In the genomic region with DNA sequence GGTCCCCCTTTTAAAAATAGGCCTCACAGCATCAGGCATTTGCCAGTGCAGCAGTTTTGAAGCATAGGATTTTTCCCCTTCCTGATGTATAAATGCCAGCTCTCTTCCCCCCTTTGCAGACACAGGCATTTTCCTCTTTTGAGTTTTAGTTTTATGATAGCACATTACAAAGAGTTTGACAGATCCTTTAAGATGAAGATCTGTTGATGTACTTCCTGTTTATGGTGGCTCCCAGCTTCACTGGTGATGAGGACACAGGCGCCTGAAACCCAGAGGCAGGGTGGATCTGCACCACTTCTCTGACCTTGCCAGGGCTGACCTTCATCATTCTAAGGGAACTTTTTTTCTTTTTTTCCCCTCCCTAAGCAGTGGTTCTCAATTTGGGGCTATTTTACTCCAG, we compare ENCODE assay signal across 1 cellular context.
TF ChIP-seq lines count a peak whose summit lies in the region.

No MANE protein-coding gene starts in this region.

TF ChIP-seq in GM12878, 131 proteins besides CTCF, POLR2A, EP300 and RAD21 (continued from another document):
- TF ChIP-seq, protein P1, sequence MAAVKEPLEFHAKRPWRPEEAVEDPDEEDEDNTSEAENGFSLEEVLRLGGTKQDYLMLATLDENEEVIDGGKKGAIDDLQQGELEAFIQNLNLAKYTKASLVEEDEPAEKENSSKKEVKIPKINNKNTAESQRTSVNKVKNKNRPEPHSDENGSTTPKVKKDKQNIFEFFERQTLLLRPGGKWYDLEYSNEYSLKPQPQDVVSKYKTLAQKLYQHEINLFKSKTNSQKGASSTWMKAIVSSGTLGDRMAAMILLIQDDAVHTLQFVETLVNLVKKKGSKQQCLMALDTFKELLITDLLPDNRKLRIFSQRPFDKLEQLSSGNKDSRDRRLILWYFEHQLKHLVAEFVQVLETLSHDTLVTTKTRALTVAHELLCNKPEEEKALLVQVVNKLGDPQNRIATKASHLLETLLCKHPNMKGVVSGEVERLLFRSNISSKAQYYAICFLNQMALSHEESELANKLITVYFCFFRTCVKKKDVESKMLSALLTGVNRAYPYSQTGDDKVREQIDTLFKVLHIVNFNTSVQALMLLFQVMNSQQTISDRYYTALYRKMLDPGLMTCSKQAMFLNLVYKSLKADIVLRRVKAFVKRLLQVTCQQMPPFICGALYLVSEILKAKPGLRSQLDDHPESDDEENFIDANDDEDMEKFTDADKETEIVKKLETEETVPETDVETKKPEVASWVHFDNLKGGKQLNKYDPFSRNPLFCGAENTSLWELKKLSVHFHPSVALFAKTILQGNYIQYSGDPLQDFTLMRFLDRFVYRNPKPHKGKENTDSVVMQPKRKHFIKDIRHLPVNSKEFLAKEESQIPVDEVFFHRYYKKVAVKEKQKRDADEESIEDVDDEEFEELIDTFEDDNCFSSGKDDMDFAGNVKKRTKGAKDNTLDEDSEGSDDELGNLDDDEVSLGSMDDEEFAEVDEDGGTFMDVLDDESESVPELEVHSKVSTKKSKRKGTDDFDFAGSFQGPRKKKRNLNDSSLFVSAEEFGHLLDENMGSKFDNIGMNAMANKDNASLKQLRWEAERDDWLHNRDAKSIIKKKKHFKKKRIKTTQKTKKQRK (IDR thresholded peaks at IDR 0.05; ENCODE audit: low read depth, low read length) = no peak
- TF ChIP-seq, protein P2, sequence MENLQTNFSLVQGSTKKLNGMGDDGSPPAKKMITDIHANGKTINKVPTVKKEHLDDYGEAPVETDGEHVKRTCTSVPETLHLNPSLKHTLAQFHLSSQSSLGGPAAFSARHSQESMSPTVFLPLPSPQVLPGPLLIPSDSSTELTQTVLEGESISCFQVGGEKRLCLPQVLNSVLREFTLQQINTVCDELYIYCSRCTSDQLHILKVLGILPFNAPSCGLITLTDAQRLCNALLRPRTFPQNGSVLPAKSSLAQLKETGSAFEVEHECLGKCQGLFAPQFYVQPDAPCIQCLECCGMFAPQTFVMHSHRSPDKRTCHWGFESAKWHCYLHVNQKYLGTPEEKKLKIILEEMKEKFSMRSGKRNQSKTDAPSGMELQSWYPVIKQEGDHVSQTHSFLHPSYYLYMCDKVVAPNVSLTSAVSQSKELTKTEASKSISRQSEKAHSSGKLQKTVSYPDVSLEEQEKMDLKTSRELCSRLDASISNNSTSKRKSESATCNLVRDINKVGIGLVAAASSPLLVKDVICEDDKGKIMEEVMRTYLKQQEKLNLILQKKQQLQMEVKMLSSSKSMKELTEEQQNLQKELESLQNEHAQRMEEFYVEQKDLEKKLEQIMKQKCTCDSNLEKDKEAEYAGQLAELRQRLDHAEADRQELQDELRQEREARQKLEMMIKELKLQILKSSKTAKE (IDR thresholded peaks at IDR 0.05; ENCODE audit: low read depth, poor library complexity, severe bottlenecking) = no peak
- TF ChIP-seq, protein P3, sequence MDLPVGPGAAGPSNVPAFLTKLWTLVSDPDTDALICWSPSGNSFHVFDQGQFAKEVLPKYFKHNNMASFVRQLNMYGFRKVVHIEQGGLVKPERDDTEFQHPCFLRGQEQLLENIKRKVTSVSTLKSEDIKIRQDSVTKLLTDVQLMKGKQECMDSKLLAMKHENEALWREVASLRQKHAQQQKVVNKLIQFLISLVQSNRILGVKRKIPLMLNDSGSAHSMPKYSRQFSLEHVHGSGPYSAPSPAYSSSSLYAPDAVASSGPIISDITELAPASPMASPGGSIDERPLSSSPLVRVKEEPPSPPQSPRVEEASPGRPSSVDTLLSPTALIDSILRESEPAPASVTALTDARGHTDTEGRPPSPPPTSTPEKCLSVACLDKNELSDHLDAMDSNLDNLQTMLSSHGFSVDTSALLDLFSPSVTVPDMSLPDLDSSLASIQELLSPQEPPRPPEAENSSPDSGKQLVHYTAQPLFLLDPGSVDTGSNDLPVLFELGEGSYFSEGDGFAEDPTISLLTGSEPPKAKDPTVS (IDR thresholded peaks at IDR 0.05; ENCODE audit: low read depth, low read length) = no peak
- no peak for TF ChIP-seq EZH2 (IDR thresholded peaks at IDR 0.05; ENCODE audit: borderline replicate concordance, control insufficient read depth, low read depth, low read length)
- TF ChIP-seq PAX8 (IDR thresholded peaks at IDR 0.05) = no peak
- TF ChIP-seq, protein P4, sequence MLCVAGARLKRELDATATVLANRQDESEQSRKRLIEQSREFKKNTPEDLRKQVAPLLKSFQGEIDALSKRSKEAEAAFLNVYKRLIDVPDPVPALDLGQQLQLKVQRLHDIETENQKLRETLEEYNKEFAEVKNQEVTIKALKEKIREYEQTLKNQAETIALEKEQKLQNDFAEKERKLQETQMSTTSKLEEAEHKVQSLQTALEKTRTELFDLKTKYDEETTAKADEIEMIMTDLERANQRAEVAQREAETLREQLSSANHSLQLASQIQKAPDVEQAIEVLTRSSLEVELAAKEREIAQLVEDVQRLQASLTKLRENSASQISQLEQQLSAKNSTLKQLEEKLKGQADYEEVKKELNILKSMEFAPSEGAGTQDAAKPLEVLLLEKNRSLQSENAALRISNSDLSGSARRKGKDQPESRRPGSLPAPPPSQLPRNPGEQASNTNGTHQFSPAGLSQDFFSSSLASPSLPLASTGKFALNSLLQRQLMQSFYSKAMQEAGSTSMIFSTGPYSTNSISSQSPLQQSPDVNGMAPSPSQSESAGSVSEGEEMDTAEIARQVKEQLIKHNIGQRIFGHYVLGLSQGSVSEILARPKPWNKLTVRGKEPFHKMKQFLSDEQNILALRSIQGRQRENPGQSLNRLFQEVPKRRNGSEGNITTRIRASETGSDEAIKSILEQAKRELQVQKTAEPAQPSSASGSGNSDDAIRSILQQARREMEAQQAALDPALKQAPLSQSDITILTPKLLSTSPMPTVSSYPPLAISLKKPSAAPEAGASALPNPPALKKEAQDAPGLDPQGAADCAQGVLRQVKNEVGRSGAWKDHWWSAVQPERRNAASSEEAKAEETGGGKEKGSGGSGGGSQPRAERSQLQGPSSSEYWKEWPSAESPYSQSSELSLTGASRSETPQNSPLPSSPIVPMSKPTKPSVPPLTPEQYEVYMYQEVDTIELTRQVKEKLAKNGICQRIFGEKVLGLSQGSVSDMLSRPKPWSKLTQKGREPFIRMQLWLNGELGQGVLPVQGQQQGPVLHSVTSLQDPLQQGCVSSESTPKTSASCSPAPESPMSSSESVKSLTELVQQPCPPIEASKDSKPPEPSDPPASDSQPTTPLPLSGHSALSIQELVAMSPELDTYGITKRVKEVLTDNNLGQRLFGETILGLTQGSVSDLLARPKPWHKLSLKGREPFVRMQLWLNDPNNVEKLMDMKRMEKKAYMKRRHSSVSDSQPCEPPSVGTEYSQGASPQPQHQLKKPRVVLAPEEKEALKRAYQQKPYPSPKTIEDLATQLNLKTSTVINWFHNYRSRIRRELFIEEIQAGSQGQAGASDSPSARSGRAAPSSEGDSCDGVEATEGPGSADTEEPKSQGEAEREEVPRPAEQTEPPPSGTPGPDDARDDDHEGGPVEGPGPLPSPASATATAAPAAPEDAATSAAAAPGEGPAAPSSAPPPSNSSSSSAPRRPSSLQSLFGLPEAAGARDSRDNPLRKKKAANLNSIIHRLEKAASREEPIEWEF (IDR thresholded peaks at IDR 0.05; ENCODE audit: insufficient replicate concordance, low read depth, low read length) = no peak
- TF ChIP-seq MEF2A (IDR thresholded peaks at IDR 0.05; ENCODE audit: insufficient read depth, low read depth, low read length) = no peak
- TF ChIP-seq, protein P5, sequence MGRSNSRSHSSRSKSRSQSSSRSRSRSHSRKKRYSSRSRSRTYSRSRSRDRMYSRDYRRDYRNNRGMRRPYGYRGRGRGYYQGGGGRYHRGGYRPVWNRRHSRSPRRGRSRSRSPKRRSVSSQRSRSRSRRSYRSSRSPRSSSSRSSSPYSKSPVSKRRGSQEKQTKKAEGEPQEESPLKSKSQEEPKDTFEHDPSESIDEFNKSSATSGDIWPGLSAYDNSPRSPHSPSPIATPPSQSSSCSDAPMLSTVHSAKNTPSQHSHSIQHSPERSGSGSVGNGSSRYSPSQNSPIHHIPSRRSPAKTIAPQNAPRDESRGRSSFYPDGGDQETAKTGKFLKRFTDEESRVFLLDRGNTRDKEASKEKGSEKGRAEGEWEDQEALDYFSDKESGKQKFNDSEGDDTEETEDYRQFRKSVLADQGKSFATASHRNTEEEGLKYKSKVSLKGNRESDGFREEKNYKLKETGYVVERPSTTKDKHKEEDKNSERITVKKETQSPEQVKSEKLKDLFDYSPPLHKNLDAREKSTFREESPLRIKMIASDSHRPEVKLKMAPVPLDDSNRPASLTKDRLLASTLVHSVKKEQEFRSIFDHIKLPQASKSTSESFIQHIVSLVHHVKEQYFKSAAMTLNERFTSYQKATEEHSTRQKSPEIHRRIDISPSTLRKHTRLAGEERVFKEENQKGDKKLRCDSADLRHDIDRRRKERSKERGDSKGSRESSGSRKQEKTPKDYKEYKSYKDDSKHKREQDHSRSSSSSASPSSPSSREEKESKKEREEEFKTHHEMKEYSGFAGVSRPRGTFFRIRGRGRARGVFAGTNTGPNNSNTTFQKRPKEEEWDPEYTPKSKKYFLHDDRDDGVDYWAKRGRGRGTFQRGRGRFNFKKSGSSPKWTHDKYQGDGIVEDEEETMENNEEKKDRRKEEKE (IDR thresholded peaks at IDR 0.05) = no peak
- TF ChIP-seq TCF12 (IDR thresholded peaks at IDR 0.05; ENCODE audit: low read depth, low read length) = no peak
- TF ChIP-seq CHD1 (IDR thresholded peaks at IDR 0.05; ENCODE audit: low read depth, low read length) = no peak
- no peak for TF ChIP-seq POLR2AphosphoS5 (IDR thresholded peaks at IDR 0.05; ENCODE audit: low read length)
- no peak for TF ChIP-seq ZNF274 (IDR thresholded peaks at IDR 0.05; ENCODE audit: insufficient read depth, insufficient read length)
- TF ChIP-seq, protein P6, sequence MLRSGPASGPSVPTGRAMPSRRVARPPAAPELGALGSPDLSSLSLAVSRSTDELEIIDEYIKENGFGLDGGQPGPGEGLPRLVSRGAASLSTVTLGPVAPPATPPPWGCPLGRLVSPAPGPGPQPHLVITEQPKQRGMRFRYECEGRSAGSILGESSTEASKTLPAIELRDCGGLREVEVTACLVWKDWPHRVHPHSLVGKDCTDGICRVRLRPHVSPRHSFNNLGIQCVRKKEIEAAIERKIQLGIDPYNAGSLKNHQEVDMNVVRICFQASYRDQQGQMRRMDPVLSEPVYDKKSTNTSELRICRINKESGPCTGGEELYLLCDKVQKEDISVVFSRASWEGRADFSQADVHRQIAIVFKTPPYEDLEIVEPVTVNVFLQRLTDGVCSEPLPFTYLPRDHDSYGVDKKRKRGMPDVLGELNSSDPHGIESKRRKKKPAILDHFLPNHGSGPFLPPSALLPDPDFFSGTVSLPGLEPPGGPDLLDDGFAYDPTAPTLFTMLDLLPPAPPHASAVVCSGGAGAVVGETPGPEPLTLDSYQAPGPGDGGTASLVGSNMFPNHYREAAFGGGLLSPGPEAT (IDR thresholded peaks at IDR 0.05; ENCODE audit: low read depth) = no peak
